Comparison of ENCODE assay signal across 1 cellular context in the genomic region with DNA sequence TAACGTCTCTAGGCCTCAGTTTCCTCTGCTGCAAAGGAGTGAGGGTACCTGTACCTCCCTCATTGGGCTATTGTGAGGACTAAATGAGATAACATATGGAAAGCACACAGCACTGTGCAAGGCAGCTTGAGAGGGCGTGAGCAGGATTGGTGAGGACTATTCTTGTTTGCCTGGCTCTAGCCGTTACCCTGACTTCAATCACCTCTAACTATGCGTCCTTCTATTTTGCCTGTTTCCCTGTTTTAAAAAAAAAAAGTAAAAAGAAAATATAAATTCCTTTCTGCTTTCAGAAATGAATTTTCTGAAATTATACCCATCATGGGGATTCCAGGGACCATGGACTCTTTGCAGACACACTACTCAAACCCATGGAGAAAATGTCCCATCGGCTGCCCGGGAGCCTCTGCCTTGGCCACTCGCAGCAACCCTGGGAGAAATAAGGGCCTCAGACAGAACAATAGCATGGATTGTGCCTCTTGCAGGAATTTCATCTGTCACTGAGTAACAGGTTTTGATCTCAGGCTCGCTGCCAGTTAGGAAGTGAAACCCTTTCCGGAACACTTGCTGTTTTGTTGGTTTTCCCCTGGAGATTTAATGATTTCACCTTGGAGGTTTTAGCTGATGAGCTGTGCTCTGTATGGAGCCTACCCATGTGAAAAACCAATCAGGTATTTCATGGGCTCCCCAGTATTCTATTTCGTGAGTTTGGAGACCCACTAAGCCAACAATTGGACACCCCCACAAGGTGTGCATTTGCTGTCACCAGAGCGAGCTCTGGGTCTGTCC.
A peak's percentile ranks its signal among the peaks of the same experiment; 100 is the strongest.
TF ChIP-seq lines count a peak whose summit lies in the region.

No MANE protein-coding gene starts in this region.

TF ChIP-seq in GM12878, 131 proteins besides CTCF, POLR2A, EP300 and RAD21 (continued from another document and continues in another):
- TF ChIP-seq CUX1 (IDR thresholded peaks at IDR 0.05; ENCODE audit: insufficient replicate concordance, low read depth, low read length): no peak
- TF ChIP-seq JUND (IDR thresholded peaks at IDR 0.05; ENCODE audit: low read depth, low read length): no peak
- peak; percentile 48; the same call in 1 of the 2 replicates for TF ChIP-seq BCL11A (IDR thresholded peaks at IDR 0.05; ENCODE audit: low read depth, low read length)
- TF ChIP-seq IKZF1 (conservative IDR thresholded peaks at IDR 0.05): peak; percentile 57
- no peak for TF ChIP-seq RFX5 (IDR thresholded peaks at IDR 0.05; ENCODE audit: low read depth, low read length)
- TF ChIP-seq EZH2 (IDR thresholded peaks at IDR 0.05; ENCODE audit: borderline replicate concordance, control insufficient read depth, low read depth, low read length): no peak
- TF ChIP-seq, protein P1, sequence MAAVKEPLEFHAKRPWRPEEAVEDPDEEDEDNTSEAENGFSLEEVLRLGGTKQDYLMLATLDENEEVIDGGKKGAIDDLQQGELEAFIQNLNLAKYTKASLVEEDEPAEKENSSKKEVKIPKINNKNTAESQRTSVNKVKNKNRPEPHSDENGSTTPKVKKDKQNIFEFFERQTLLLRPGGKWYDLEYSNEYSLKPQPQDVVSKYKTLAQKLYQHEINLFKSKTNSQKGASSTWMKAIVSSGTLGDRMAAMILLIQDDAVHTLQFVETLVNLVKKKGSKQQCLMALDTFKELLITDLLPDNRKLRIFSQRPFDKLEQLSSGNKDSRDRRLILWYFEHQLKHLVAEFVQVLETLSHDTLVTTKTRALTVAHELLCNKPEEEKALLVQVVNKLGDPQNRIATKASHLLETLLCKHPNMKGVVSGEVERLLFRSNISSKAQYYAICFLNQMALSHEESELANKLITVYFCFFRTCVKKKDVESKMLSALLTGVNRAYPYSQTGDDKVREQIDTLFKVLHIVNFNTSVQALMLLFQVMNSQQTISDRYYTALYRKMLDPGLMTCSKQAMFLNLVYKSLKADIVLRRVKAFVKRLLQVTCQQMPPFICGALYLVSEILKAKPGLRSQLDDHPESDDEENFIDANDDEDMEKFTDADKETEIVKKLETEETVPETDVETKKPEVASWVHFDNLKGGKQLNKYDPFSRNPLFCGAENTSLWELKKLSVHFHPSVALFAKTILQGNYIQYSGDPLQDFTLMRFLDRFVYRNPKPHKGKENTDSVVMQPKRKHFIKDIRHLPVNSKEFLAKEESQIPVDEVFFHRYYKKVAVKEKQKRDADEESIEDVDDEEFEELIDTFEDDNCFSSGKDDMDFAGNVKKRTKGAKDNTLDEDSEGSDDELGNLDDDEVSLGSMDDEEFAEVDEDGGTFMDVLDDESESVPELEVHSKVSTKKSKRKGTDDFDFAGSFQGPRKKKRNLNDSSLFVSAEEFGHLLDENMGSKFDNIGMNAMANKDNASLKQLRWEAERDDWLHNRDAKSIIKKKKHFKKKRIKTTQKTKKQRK (IDR thresholded peaks at IDR 0.05; ENCODE audit: low read depth, low read length): no peak
- no peak for TF ChIP-seq POU2F2 (IDR thresholded peaks at IDR 0.05; ENCODE audit: borderline replicate concordance, low read depth, low read length)
- TF ChIP-seq EED (IDR thresholded peaks at IDR 0.05; ENCODE audit: low read depth): peak; percentile 41; the same call in 1 of the 2 replicates
- no peak for TF ChIP-seq ZBTB11 (CRISPR knock-in tag; IDR thresholded peaks at IDR 0.05)
- TF ChIP-seq, protein P2, sequence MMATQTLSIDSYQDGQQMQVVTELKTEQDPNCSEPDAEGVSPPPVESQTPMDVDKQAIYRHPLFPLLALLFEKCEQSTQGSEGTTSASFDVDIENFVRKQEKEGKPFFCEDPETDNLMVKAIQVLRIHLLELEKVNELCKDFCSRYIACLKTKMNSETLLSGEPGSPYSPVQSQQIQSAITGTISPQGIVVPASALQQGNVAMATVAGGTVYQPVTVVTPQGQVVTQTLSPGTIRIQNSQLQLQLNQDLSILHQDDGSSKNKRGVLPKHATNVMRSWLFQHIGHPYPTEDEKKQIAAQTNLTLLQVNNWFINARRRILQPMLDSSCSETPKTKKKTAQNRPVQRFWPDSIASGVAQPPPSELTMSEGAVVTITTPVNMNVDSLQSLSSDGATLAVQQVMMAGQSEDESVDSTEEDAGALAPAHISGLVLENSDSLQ (IDR thresholded peaks at IDR 0.05): no peak
- TF ChIP-seq SMARCA5 (IDR thresholded peaks at IDR 0.05): no peak
- TF ChIP-seq MXI1 (IDR thresholded peaks at IDR 0.05; ENCODE audit: low read depth, low read length): no peak
- no peak for TF ChIP-seq CBFB (IDR thresholded peaks at IDR 0.05; ENCODE audit: low read depth)
- TF ChIP-seq ZNF217 (IDR thresholded peaks at IDR 0.05): no peak
- no peak for TF ChIP-seq SIX5 (IDR thresholded peaks at IDR 0.05; ENCODE audit: low read depth, low read length, severe bottlenecking)
- no peak for TF ChIP-seq RCOR1 (conservative IDR thresholded peaks at IDR 0.05; ENCODE audit: low read depth, low read length)
- TF ChIP-seq ATF7 (IDR thresholded peaks at IDR 0.05; ENCODE audit: low read depth): 0 out of 2 replicates have a peak, but pooled peaks have one; percentile 15
- TF ChIP-seq HCFC1 (IDR thresholded peaks at IDR 0.05; ENCODE audit: low read length): no peak
- TF ChIP-seq RB1 (IDR thresholded peaks at IDR 0.05; ENCODE audit: borderline replicate concordance): no peak
- peak; percentile 26; the same call in 1 of the 2 replicates for TF ChIP-seq JUNB (IDR thresholded peaks at IDR 0.05)
- no peak for TF ChIP-seq CHD2 (IDR thresholded peaks at IDR 0.05; ENCODE audit: borderline replicate concordance, low read depth, low read length)
- TF ChIP-seq MLLT1 (IDR thresholded peaks at IDR 0.05): 0 out of 2 replicates have a peak, but pooled peaks have one; percentile 28
- peak; percentile 86 for TF ChIP-seq MEF2B (IDR thresholded peaks at IDR 0.05; ENCODE audit: partially characterized antibody, poor library complexity, severe bottlenecking)
- TF ChIP-seq SP1 (IDR thresholded peaks at IDR 0.05; ENCODE audit: low read depth, low read length): no peak
- no peak for TF ChIP-seq RELA (IDR thresholded peaks at IDR 0.05; ENCODE audit: borderline replicate concordance, partially characterized antibody)
- no peak for TF ChIP-seq CBX3 (IDR thresholded peaks at IDR 0.05; ENCODE audit: borderline replicate concordance, low read depth)
- TF ChIP-seq, protein P3, sequence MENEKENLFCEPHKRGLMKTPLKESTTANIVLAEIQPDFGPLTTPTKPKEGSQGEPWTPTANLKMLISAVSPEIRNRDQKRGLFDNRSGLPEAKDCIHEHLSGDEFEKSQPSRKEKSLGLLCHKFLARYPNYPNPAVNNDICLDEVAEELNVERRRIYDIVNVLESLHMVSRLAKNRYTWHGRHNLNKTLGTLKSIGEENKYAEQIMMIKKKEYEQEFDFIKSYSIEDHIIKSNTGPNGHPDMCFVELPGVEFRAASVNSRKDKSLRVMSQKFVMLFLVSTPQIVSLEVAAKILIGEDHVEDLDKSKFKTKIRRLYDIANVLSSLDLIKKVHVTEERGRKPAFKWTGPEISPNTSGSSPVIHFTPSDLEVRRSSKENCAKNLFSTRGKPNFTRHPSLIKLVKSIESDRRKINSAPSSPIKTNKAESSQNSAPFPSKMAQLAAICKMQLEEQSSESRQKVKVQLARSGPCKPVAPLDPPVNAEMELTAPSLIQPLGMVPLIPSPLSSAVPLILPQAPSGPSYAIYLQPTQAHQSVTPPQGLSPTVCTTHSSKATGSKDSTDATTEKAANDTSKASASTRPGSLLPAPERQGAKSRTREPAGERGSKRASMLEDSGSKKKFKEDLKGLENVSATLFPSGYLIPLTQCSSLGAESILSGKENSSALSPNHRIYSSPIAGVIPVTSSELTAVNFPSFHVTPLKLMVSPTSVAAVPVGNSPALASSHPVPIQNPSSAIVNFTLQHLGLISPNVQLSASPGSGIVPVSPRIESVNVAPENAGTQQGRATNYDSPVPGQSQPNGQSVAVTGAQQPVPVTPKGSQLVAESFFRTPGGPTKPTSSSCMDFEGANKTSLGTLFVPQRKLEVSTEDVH (IDR thresholded peaks at IDR 0.05; ENCODE audit: low read depth, partially characterized antibody): no peak
- TF ChIP-seq, protein P4, sequence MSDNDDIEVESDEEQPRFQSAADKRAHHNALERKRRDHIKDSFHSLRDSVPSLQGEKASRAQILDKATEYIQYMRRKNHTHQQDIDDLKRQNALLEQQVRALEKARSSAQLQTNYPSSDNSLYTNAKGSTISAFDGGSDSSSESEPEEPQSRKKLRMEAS (IDR thresholded peaks at IDR 0.05; ENCODE audit: low read depth, low read length): no peak
- no peak for TF ChIP-seq NKRF (conservative IDR thresholded peaks at IDR 0.05)
- peak; percentile 15; the same call in 1 of the 2 replicates for TF ChIP-seq RUNX3 (IDR thresholded peaks at IDR 0.05; ENCODE audit: low read length)
- no peak for TF ChIP-seq MTA3 (IDR thresholded peaks at IDR 0.05; ENCODE audit: borderline replicate concordance, low read length)
- TF ChIP-seq IRF4 (IDR thresholded peaks at IDR 0.05; ENCODE audit: low read depth, low read length): 0 out of 2 replicates have a peak, but pooled peaks have one; percentile 48
- TF ChIP-seq BMI1 (IDR thresholded peaks at IDR 0.05; ENCODE audit: borderline replicate concordance): no peak
